In genomic region chr17:35259001-35259400, GRCh38 we compare ENCODE assay signal across 18 cellular contexts.
"Had no signal": no experiment of that assay in that cellular context is flagged by ENCODE, and none has a peak within 500 bp of the region (broad histone marks: within the 10 kb centered on the region; RNA-seq: fewer than 3 reads in every experiment).

No MANE protein-coding gene starts in this region.

- H3K27ac Mint-ChIP-seq: activated CD8-positive, alpha-beta T cell treated with anti-CD3 and anti-CD28 coated beads, Interleukin-2, amount 10 ng/mL, durations not matched to agents 7 days and 5 days; neural progenitor cell; stimulated activated naive CD8-positive, alpha-beta T cell treated with anti-CD3 and anti-CD28 coated beads, Interleukin-15, Interleukin-2, amounts not matched to agents 100 ng/mL and 50 ng/mL, for 24 hours had no signal

- H3K4me3 Mint-ChIP-seq: activated CD8-positive, alpha-beta T cell treated with anti-CD3 and anti-CD28 coated beads, Interleukin-2, amount 10 ng/mL, durations not matched to agents 7 days and 5 days; activated T-cell treated with anti-CD3 and anti-CD28 coated beads, Interleukin-2, amount 50 U/mL, for 4 hours; neural progenitor cell; stimulated activated naive CD8-positive, alpha-beta T cell treated with anti-CD3 and anti-CD28 coated beads, Interleukin-15, Interleukin-2, amounts not matched to agents 100 ng/mL and 50 ng/mL, for 24 hours had no signal

- ATAC-seq: activated CD8-positive, alpha-beta T cell treated with anti-CD3 and anti-CD28 coated beads, Interleukin-2, amount 10 ng/mL, durations not matched to agents 7 days and 5 days; activated T-cell treated with anti-CD3 and anti-CD28 coated beads, Interleukin-2, amount 50 U/mL, for 4 hours; left lobe of liver had no signal

- H3K27ac ChIP-seq: ascending aorta, neural progenitor cell, prostate gland, right atrium auricular region, tibial nerve, uterus had no signal

- H3K9me3 Mint-ChIP-seq: activated T-cell treated with anti-CD3 and anti-CD28 coated beads, Interleukin-2, amount 50 U/mL, for 4 hours; neural progenitor cell; stimulated activated naive CD8-positive, alpha-beta T cell treated with anti-CD3 and anti-CD28 coated beads, Interleukin-15, Interleukin-2, amounts not matched to agents 100 ng/mL and 50 ng/mL, for 24 hours had no signal

- H3K27me3 Mint-ChIP-seq: stimulated activated naive CD8-positive, alpha-beta T cell treated with anti-CD3 and anti-CD28 coated beads, Interleukin-15, Interleukin-2, amounts not matched to agents 100 ng/mL and 50 ng/mL, for 24 hours had no signal

- H3K27me3 ChIP-seq: ascending aorta, neural progenitor cell, right atrium auricular region, tibial nerve, uterus had no signal

- H2AFZ ChIP-seq: neural progenitor cell had no signal

- H3K4me3 ChIP-seq: ascending aorta, neural progenitor cell, prostate gland, right atrium auricular region, tibial nerve, uterus had no signal

- H3K9me3 ChIP-seq: ascending aorta, prostate gland, right atrium auricular region, tibial nerve, uterus had no signal

- H3K36me3 ChIP-seq: neural progenitor cell, prostate gland, uterus had no signal

- H3K9ac ChIP-seq: neural progenitor cell had no signal

- DNase-seq: activated CD4-positive, alpha-beta T cell treated with anti-CD3 and anti-CD28 coated beads for 48 hours; activated CD4-positive, CD25-positive, alpha-beta regulatory T cell; activated CD8-positive, alpha-beta T cell treated with anti-CD3 and anti-CD28 coated beads, Interleukin-2, amount 10 ng/mL, durations not matched to agents 7 days and 5 days; activated gamma-delta T cell; activated T-cell treated with anti-CD3 and anti-CD28 coated beads, Interleukin-2, amount 50 U/mL, for 4 hours; cerebellar nuclear complex; cortex of kidney; kidney; midbrain; T-helper 9 cell; uterus had no signal

- H3K4me2 ChIP-seq: neural progenitor cell had no signal
